ENCODE assay signal across 8 cellular contexts in genomic region chr20:32208499-32209154, GRCh38. TPM values are rescaled to one million over a fixed set of nuclear protein-coding genes. Genes with fewer than 3 reads are reported as not detected.
DNase-seq lines count a peak whose midpoint lies in the region; ATAC-seq and TF ChIP-seq lines count a peak whose summit lies in the region.

No MANE protein-coding gene starts in this region.

- intact Hi-C loops in esophagus muscularis mucosa (cut with DNase I) (loop anchor here (5.0 to 10.0 kb wide), 4 partner anchors 69 to 276 kb away; partner anchors contain the start of genes ASXL1, KIF3B and TM9SF4), psoas muscle (cut with DNase I) (loop anchor here (10.0 kb wide), 2 partner anchors 94 to 146 kb away; partner anchors contain the start of gene ASXL1 (in 1 of the 2))

- 57% methylated on average over 13 of the region's 13 CpGs for WGBS in esophagus muscularis mucosa
- WGBS in psoas muscle, 3 donors: 46 to 51% (median 49%) methylated on average over 13 of the region's 13 CpGs

- TF ChIP-seq CTCF in GM12875 (IDR thresholded peaks at IDR 0.05; ENCODE audit: borderline replicate concordance, insufficient read depth, low read depth, low read length) (no peak), esophagus muscularis mucosa (IDR thresholded peaks at IDR 0.05) (no peak), psoas muscle (IDR thresholded peaks at IDR 0.05) (no peak)

- no peak for TF ChIP-seq EP300 in esophagus muscularis mucosa (IDR thresholded peaks at IDR 0.05)

- DNase-seq in RKO (ENCODE audit: low spot score) (peak; percentile 28), esophagus muscularis mucosa (ENCODE audit: extremely low spot score) (no peak), psoas muscle (no peak), anterior cingulate cortex (lab: John Stamatoyannopoulos, UW) (no peak), retina (no peak), substantia nigra (lab: John Stamatoyannopoulos, UW) (no peak)
- DNase-seq in effector CD4-positive, alpha-beta T cell: no peak

- peaks cover 0 to 36% (median 31%) of the 10 kb centered on the region in 4 donors for H3K36me3 ChIP-seq in esophagus muscularis mucosa
- peaks cover 4 to 13% of the 10 kb centered on the region in 2 donors for H3K36me3 ChIP-seq in psoas muscle (ENCODE audit: insufficient read depth in 1 of 2, low read depth in 1 of 2)

- H3K4me3 ChIP-seq in GM12875 (ENCODE audit: low read depth, low read length) (peak overlapping the region; percentile 87), esophagus muscularis mucosa (peak overlapping the region; percentile 94 to 99 (median 97)), psoas muscle (peak overlapping the region; percentile 91)

- H3K9me3 ChIP-seq in esophagus muscularis mucosa (no peaks in the 10 kb centered on the region), psoas muscle (no peaks in the 10 kb centered on the region)

- H3K4me1 ChIP-seq in esophagus muscularis mucosa (peaks cover 37 to 62% (median 53%) of the 10 kb centered on the region in 4 donors), psoas muscle (peaks cover 56% of the 10 kb centered on the region)

- H3K27me3 ChIP-seq in esophagus muscularis mucosa (no peaks in the 10 kb centered on the region), psoas muscle (ENCODE audit: insufficient read depth in 3 of 3, low read length in 2 of 3) (no peaks in the 10 kb centered on the region)

- H3K27ac ChIP-seq in esophagus muscularis mucosa (replicated peaks in 1 of 4) (peak overlapping the region in 2 of 4 donors; percentile 90 to 92), psoas muscle (peak overlapping the region; percentile 96), substantia nigra (ENCODE audit: low read depth, low read length, poor library complexity, severe bottlenecking) (no peak overlapping the region)

- TF ChIP-seq POLR2A in esophagus muscularis mucosa (IDR thresholded peaks at IDR 0.05; ENCODE audit: low read depth): no peak

- ATAC-seq in psoas muscle: no peak

RNA-seq across cellular contexts. Expression of gene POFUT1, which starts 0.9 kb away (rescaled TPM):
- 10 to 100 TPM; 21.7 to 31.9 (median 29.8) TPM for total RNA-seq in esophagus muscularis mucosa
- 10 to 100 TPM; 14.0 to 20.8 (median 17.1) TPM for total RNA-seq in psoas muscle
- 10 to 100 TPM in 1 of 3 donors, 1 to 10 TPM in 2; 7.8 to 22.9 (median 8.1) TPM for polyA plus RNA-seq in psoas muscle

RNA-seq across cellular contexts. Expression of gene PLAGL2, which starts 1.1 kb away (rescaled TPM):
- 10 to 100 TPM in 1 of 4 donors, 1 to 10 TPM in 3; 5.4 to 10.8 (median 8.0) TPM for total RNA-seq in esophagus muscularis mucosa
- total RNA-seq in psoas muscle: 1 to 10 TPM; 4.9 to 9.6 (median 6.0) TPM
- polyA plus RNA-seq in psoas muscle: 1 to 10 TPM; 1.7 to 5.3 (median 2.3) TPM
